ENCODE assay signal across 8 cellular contexts in genomic region chr2:15941970-15942710, GRCh38. TPM values are rescaled to one million over a fixed set of nuclear protein-coding genes. Genes with fewer than 3 reads are reported as not detected.
DNase-seq lines count a peak whose midpoint lies in the region; ATAC-seq and TF ChIP-seq lines count a peak whose summit lies in the region.

No MANE protein-coding gene starts in this region.

- TF ChIP-seq CTCF in activated B cell treated with CpG ODN at 0.5 μM for 24 hours (IDR thresholded peaks at IDR 0.05) = no peak

- POLR2A ChIA-PET in activated B cell treated with CpG ODN at 0.5 μM for 24 hours (lab: Charles Lee) = no interaction called here

- H3K4me3 ChIP-seq in iPS-15b (ENCODE audit: low read depth, low read length) = peak overlapping the region; percentile 80

- no peaks in the 10 kb centered on the region for H3K36me3 Mint-ChIP-seq in activated B cell treated with CpG ODN at 0.5 μM for 24 hours (ENCODE audit: low read depth)

- ATAC-seq in activated B cell treated with CpG ODN at 0.5 μM for 24 hours (ENCODE audit: low read depth) = no peak
- peak; percentile 7 for ATAC-seq in sciatic nerve
- ATAC-seq in GM19467 (IDR thresholded peaks at IDR 0.05; ENCODE audit: unreplicated experiment) = no peak

- H3K27ac Mint-ChIP-seq in activated B cell treated with CpG ODN at 0.5 μM for 24 hours = no peak overlapping the region

- H3K9me3 Mint-ChIP-seq in activated B cell treated with CpG ODN at 0.5 μM for 24 hours = no peaks in the 10 kb centered on the region

- CTCF ChIA-PET in activated B cell treated with CpG ODN at 0.5 μM for 24 hours (lab: Charles Lee) = no interaction called here

- H3K27me3 Mint-ChIP-seq in activated B cell treated with CpG ODN at 0.5 μM for 24 hours = peaks cover 61% of the 10 kb centered on the region

- H3K4me1 Mint-ChIP-seq in activated B cell treated with CpG ODN at 0.5 μM for 24 hours = peaks cover 30% of the 10 kb centered on the region

- intact Hi-C loops in activated B cell treated with CpG ODN at 0.5 μM for 24 hours (cut with micrococcal nuclease) (no loop called here), sciatic nerve (cut with DNase I) (loop anchor here (10.0 kb wide), 1 partner anchor 343 kb away; no protein-coding TSS in a partner anchor)

- no peaks in the 10 kb centered on the region for H3K27me3 ChIP-seq in iPS-15b (ENCODE audit: control insufficient read depth, insufficient read depth, low read length)

- H3K4me1 ChIP-seq in iPS-15b (ENCODE audit: control insufficient read depth, insufficient read depth, low read length) = peaks cover 13% of the 10 kb centered on the region

- H3K4me3 Mint-ChIP-seq in activated B cell treated with CpG ODN at 0.5 μM for 24 hours = peak overlapping the region; percentile 44

- no peaks in the 10 kb centered on the region for H3K9me3 ChIP-seq in iPS-15b (ENCODE audit: control insufficient read depth, insufficient read depth, low read length)

- DNase-seq in NCI-H345 (lab: John Stamatoyannopoulos, UW) (peak; percentile 9), NCI-H345 treated with DMSO at 0.1 percent for 48 hours (lab: John Stamatoyannopoulos, UW; ENCODE audit: unreplicated experiment) (no peak), activated B cell treated with CpG ODN at 0.5 μM for 24 hours (no peak), sciatic nerve (ENCODE audit: low spot score) (peak; percentile 64), hepatic stellate cell (ENCODE audit: low spot score) (no peak), SIG-M5 (lab: John Stamatoyannopoulos, UW) (no peak)

- peaks cover 19% of the 10 kb centered on the region for H3K36me3 ChIP-seq in iPS-15b (ENCODE audit: control insufficient read depth, insufficient read depth, low read length)

- peak overlapping the region; percentile 87 for H3K9ac ChIP-seq in iPS-15b (ENCODE audit: low read depth, low read length)

RNA-seq across cellular contexts. Expression of gene MYCN, which starts 1.8 kb away (rescaled TPM):
- total RNA-seq in activated B cell treated with CpG ODN at 0.5 μM for 24 hours (not detected in 2 replicates), sciatic nerve (7.0 TPM)

Comparison
In these comparisons a context has a peak if more than half of its experiments do, and no peak if none do; other contexts are left out.
1. DNase-seq: peak in NCI-H345 (single experiment) and sciatic nerve (single experiment); none in NCI-H345 treated with DMSO at 0.1 percent for 48 hours (single experiment), activated B cell treated with CpG ODN at 0.5 μM for 24 hours (single experiment), hepatic stellate cell (single experiment) and SIG-M5 (single experiment).